ENCODE assay signal across 15 cellular contexts in the genomic region with DNA sequence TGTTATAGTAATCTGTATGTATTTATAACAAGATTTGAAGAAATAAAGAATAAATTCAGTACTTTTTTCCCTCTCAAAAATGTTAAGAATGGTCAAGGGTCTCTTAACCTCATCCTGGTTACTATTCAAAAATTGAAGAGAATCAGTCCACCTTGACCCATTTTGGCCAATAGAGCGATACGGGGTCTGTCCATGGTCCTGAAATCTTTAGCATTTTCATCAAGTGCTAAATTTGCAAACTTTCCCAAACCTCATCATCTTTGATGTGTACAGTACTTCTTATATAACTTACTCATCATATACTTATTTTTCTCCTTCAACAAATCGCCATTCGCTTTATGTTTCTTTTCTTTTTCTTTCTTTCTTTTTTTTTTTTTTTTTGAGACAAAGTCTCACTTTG. TPM values are rescaled to one million over a fixed set of nuclear protein-coding genes. Genes with fewer than 3 reads are reported as not detected.
DNase-seq lines count a peak whose midpoint lies in the region; ATAC-seq, FAIRE-seq and TF ChIP-seq lines count a peak whose summit lies in the region.
"Had no signal": no experiment of that assay in that cellular context is flagged by ENCODE, and none has a peak within 500 bp of the region (broad histone marks: within the 10 kb centered on the region; RNA-seq: fewer than 3 reads in every experiment).

No MANE protein-coding gene starts in this region.

- H3K27ac Mint-ChIP-seq in GM23338: no peak overlapping the region
- H3K27ac Mint-ChIP-seq: stimulated activated naive B cell treated with anti-CD40 and anti-IgM and Interleukin-4, amounts not matched to agents 10 μg/mL and 1 μg/mL and 100 μg/mL, for 72 hours; WTC11 had no signal

- no peak for TF ChIP-seq EP300 in A549 (IDR thresholded peaks at IDR 0.05)

- TF ChIP-seq POLR2A in A549 (IDR thresholded peaks at IDR 0.05; ENCODE audit: low read length): no peak

- FAIRE-seq in A549 (lab: Jason Lieb, UNC): no peak

- no peaks in the 10 kb centered on the region for H3K36me3 Mint-ChIP-seq in GM23338 (ENCODE audit: low read depth)
- H3K36me3 Mint-ChIP-seq: stimulated activated naive B cell treated with anti-CD40 and anti-IgM and Interleukin-4, amounts not matched to agents 10 μg/mL and 1 μg/mL and 100 μg/mL, for 72 hours; WTC11 had no signal

- H3K4me2 ChIP-seq in A549 (no peak overlapping the region), GM23338 (no peak overlapping the region)

- H3F3A ChIP-seq in GM23338 (replicated peaks; ENCODE audit: low read depth): no peaks in the 10 kb centered on the region

- CTCF ChIA-PET in A549 (lab: Yijun Ruan, JAX): interaction anchor here (0.6 kb wide), 1 partner anchor 18 kb away, joined by 3 read pairs; no protein-coding TSS in a partner anchor

- no peak overlapping the region for H3K27ac ChIP-seq in A549
- H3K27ac ChIP-seq in GM23338 (ENCODE audit: low read depth): no peak overlapping the region
- H3K27ac ChIP-seq: adrenal gland, right atrium auricular region had no signal

- no peaks in the 10 kb centered on the region for H3K27me3 ChIP-seq in GM23338 (ENCODE audit: insufficient read depth)
- H3K27me3 ChIP-seq: adrenal gland, right atrium auricular region had no signal

- no peaks in the 10 kb centered on the region for H3K36me3 ChIP-seq in GM23338 (ENCODE audit: insufficient read depth)
- H3K36me3 ChIP-seq: adrenal gland, right atrium auricular region had no signal

- in situ Hi-C loops in SK-MEL-5 (cut with HindIII; ENCODE audit: low pct_unique_long_range_greater_than_20kb, low sequenced_read_pairs): no loop called here

- TF ChIP-seq CTCF in A549 (IDR thresholded peaks at IDR 0.05): no peak
- TF ChIP-seq CTCF in GM23338 (conservative IDR thresholded peaks at IDR 0.05; ENCODE audit: low read depth in 2 of 2): no peak
- no peak for TF ChIP-seq CTCF in fibroblast of pulmonary artery (IDR thresholded peaks at IDR 0.05; ENCODE audit: low read length, missing control alignments)

- H3K9me2 ChIP-seq in GM23338 (ENCODE audit: insufficient read depth): no peaks in the 10 kb centered on the region

- 28% methylated on average over 4 of the region's 4 CpGs for WGBS in A549 (ENCODE audit: missing lambda C conversion rate)

- no peaks in the 10 kb centered on the region for H3K9me3 ChIP-seq in A549
- H3K9me3 ChIP-seq: adrenal gland, right atrium auricular region had no signal

- H3K79me2 ChIP-seq in GM23338 (replicated peaks; ENCODE audit: insufficient read depth): peaks cover 44% of the 10 kb centered on the region

- H3K4me1 Mint-ChIP-seq in GM23338: peaks cover 7% of the 10 kb centered on the region
- H3K4me1 Mint-ChIP-seq: stimulated activated naive B cell treated with anti-CD40 and anti-IgM and Interleukin-4, amounts not matched to agents 10 μg/mL and 1 μg/mL and 100 μg/mL, for 72 hours had no signal

- H3K4me3 Mint-ChIP-seq in GM23338: no peak overlapping the region
- H3K4me3 Mint-ChIP-seq: stimulated activated naive B cell treated with anti-CD40 and anti-IgM and Interleukin-4, amounts not matched to agents 10 μg/mL and 1 μg/mL and 100 μg/mL, for 72 hours; WTC11 had no signal

- H3K4me3 ChIP-seq in A549 (no peak overlapping the region), GM23338 (no peak overlapping the region), fibroblast of pulmonary artery (replicated peaks; ENCODE audit: low read depth, low read length) (no peak overlapping the region)
- H3K4me3 ChIP-seq: adrenal gland, right atrium auricular region had no signal

- DNase-seq in A549 (ENCODE audit: low read depth in 1 of 2, low spot score in 1 of 2) (peak in 1 of 2 experiments; percentile 6), GM23338 (ENCODE audit: low spot score) (peak; percentile 65), SK-MEL-5 (ENCODE audit: low read depth, low spot score) (peak; percentile 45), fibroblast of pulmonary artery (ENCODE audit: low read depth) (peak; percentile 12), occipital lobe (lab: John Stamatoyannopoulos, UW) (no peak), NCI-H1417 (lab: John Stamatoyannopoulos, UW) (no peak)
- DNase-seq: adrenal gland; DMS153; NCI-H2107; NK-92 treated with Interleukin-12 subunit alpha and Interleukin-12 subunit beta, amount 100 ng/mL, for 24 hours; stimulated activated naive B cell treated with anti-CD40 and anti-IgM and Interleukin-4, amounts not matched to agents 10 μg/mL and 1 μg/mL and 100 μg/mL, for 72 hours had no signal

- no peaks in the 10 kb centered on the region for H3K4me1 ChIP-seq in A549
- peaks cover 39% of the 10 kb centered on the region for H3K4me1 ChIP-seq in GM23338 (ENCODE audit: insufficient read depth)
- H3K4me1 ChIP-seq: adrenal gland, right atrium auricular region had no signal

- no peaks in the 10 kb centered on the region for H4K20me1 ChIP-seq in GM23338 (replicated peaks; ENCODE audit: insufficient read depth)

- no peak for TF ChIP-seq RAD21 in A549 (conservative IDR thresholded peaks at IDR 0.05 in 1 of 2, IDR thresholded peaks at IDR 0.05 in 1 of 2)

- H3K27me3 Mint-ChIP-seq in GM23338 (ENCODE audit: insufficient read depth, low read depth, poor library complexity): no peaks in the 10 kb centered on the region

- POLR2A ChIA-PET in A549 (lab: Yijun Ruan, JAX): no interaction called here

- no peak overlapping the region for H2AFZ ChIP-seq in GM23338

- no peaks in the 10 kb centered on the region for H3K9me3 Mint-ChIP-seq in GM23338
- H3K9me3 Mint-ChIP-seq: stimulated activated naive B cell treated with anti-CD40 and anti-IgM and Interleukin-4, amounts not matched to agents 10 μg/mL and 1 μg/mL and 100 μg/mL, for 72 hours; WTC11 had no signal

- ATAC-seq in A549 (no peak), GM23338 (no peak), GM21528 (IDR thresholded peaks at IDR 0.05; ENCODE audit: low FRiP score, unreplicated experiment) (no peak), HG02623 (IDR thresholded peaks at IDR 0.05; ENCODE audit: unreplicated experiment) (no peak)
- ATAC-seq: stimulated activated naive B cell treated with anti-CD40 and anti-IgM and Interleukin-4, amounts not matched to agents 10 μg/mL and 1 μg/mL and 100 μg/mL, for 72 hours; WTC11 had no signal

TF ChIP-seq in A549, 52 proteins besides CTCF, POLR2A, EP300 and RAD21 (continues in another document):
- TF ChIP-seq, protein P1, sequence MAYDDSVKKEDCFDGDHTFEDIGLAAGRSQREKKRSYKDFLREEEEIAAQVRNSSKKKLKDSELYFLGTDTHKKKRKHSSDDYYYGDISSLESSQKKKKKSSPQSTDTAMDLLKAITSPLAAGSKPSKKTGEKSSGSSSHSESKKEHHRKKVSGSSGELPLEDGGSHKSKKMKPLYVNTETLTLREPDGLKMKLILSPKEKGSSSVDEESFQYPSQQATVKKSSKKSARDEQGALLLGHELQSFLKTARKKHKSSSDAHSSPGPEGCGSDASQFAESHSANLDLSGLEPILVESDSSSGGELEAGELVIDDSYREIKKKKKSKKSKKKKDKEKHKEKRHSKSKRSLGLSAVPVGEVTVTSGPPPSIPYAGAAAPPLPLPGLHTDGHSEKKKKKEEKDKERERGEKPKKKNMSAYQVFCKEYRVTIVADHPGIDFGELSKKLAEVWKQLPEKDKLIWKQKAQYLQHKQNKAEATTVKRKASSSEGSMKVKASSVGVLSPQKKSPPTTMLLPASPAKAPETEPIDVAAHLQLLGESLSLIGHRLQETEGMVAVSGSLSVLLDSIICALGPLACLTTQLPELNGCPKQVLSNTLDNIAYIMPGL (CRISPR knock-in tag; IDR thresholded peaks at IDR 0.05; ENCODE audit: borderline replicate concordance): no peak

RNA-seq across cellular contexts. Expression of gene TMEM178B, which starts 23.6 kb away (rescaled TPM):
- 0.93 and 1.1 TPM in 2 replicates for polyA plus RNA-seq in A549 (2011; rRNA removed)
- polyA plus RNA-seq in A549 (2012; cell fraction: cytosol; rRNA removed): 0.21 and 0.28 TPM in 2 replicates
- polyA plus RNA-seq in A549 (2012; cell fraction: nucleus; rRNA removed): 0.68 and 0.72 TPM in 2 replicates
- 0.84 to 1.1 TPM (median 0.88 TPM) in 3 replicates for polyA plus RNA-seq in A549 (2017; fragmentation: RNase III; extraction: RNeasy Plus Mini Kit Qiagen cat#74134 plus additional on column Dnase treatment)
- 1.9 TPM in 2 replicates for polyA minus RNA-seq in A549 (2011; rRNA and poly(A)+ RNA removed)
- 9.4 and 15.6 TPM in 2 replicates for total RNA-seq in GM23338 (2014; rRNA removed; shearing (Covaris generic))
- 2.9 and 4.9 TPM in 2 replicates for polyA plus RNA-seq in GM23338 (2016; fragmentation: Nextera tagmentation; extraction: Ambion mirVana)
- total RNA-seq in SK-MEL-5 (2014; rRNA removed; shearing (Covaris generic)): 0.21 and 0.48 TPM in 2 replicates
- 0.42 and 0.68 TPM in 2 replicates for polyA plus RNA-seq in SK-MEL-5 (2015; cell fraction: cytosol; rRNA removed)
- polyA plus RNA-seq in SK-MEL-5 (2015; cell fraction: nucleus; rRNA removed): 0.19 and 0.84 TPM in 2 replicates
- total RNA-seq in occipital lobe: 50.7 TPM

Comparison
In these comparisons a context has a peak if more than half of its experiments do, and no peak if none do; other contexts are left out.
1. DNase-seq: peak in GM23338 (single experiment), SK-MEL-5 (single experiment) and fibroblast of pulmonary artery (single experiment); none in occipital lobe (single experiment) and NCI-H1417 (0 of 3).